Comparison of ENCODE assay signal across 19 cellular contexts in genomic region chr20:52056203-52057062, GRCh38.
DNase-seq lines count a peak whose midpoint lies in the region; ATAC-seq, FAIRE-seq and TF ChIP-seq lines count a peak whose summit lies in the region.
"Had no signal": no experiment of that assay in that cellular context is flagged by ENCODE, and none has a peak within 500 bp of the region (broad histone marks: within the 10 kb centered on the region; RNA-seq: fewer than 3 reads in every experiment).

No MANE protein-coding gene starts in this region.

- H3K27ac Mint-ChIP-seq in MCF 10A (ENCODE audit: low read depth, unreplicated experiment): peak overlapping the region; percentile 77
- H3K27ac Mint-ChIP-seq: activated naive CD8-positive, alpha-beta T cell; type B pancreatic cell had no signal

- H3K4me3 ChIP-seq in breast epithelium (no peak overlapping the region), psoas muscle (no peak overlapping the region)
- H3K4me3 ChIP-seq: dorsolateral prefrontal cortex, heart left ventricle, Peyer's patch had no signal

- CTCF ChIA-PET in MCF 10A (lab: Yijun Ruan, JAX): interaction anchor here (0.6 to 1.4 kb wide), 6 partner anchors 10 to 256 kb away, joined by 3 to 6 read pairs (median 4); no protein-coding TSS in a partner anchor

- H3K27ac ChIP-seq in breast epithelium (no peak overlapping the region), psoas muscle (no peak overlapping the region)
- H3K27ac ChIP-seq: dorsolateral prefrontal cortex, heart left ventricle, Peyer's patch had no signal

- no TSS peak for BruUV-seq in MCF 10A (replicated peaks; lab: Mats Ljungman, UMichigan)

- TF ChIP-seq CTCF in MCF 10A (IDR thresholded peaks at IDR 0.05; ENCODE audit: unreplicated experiment): no peak
- TF ChIP-seq CTCF in breast epithelium (IDR thresholded peaks at IDR 0.05): no peak
- no peak for TF ChIP-seq CTCF in psoas muscle (IDR thresholded peaks at IDR 0.05)

- no peaks in the 10 kb centered on the region for H3K27me3 ChIP-seq in breast epithelium
- H3K27me3 ChIP-seq in psoas muscle (ENCODE audit: insufficient read depth in 3 of 3, low read length in 2 of 3): no peaks in the 10 kb centered on the region
- H3K27me3 ChIP-seq: dorsolateral prefrontal cortex, heart left ventricle, Peyer's patch had no signal

- H3K9me3 ChIP-seq in breast epithelium: peaks cover 18 to 20% of the 10 kb centered on the region in 2 donors
- H3K9me3 ChIP-seq in psoas muscle: no peaks in the 10 kb centered on the region

- H3K36me3 Mint-ChIP-seq in MCF 10A (ENCODE audit: insufficient read depth, unreplicated experiment): peaks cover 4% of the 10 kb centered on the region

- peaks cover 7% of the 10 kb centered on the region for H3K9me3 Mint-ChIP-seq in MCF 10A (ENCODE audit: unreplicated experiment)

- FAIRE-seq in urothelium cell line (lab: Jason Lieb, UNC): no peak
- FAIRE-seq: A204.1, H1 had no signal

- no peak overlapping the region for H3K4me3 Mint-ChIP-seq in MCF 10A (ENCODE audit: unreplicated experiment)
- H3K4me3 Mint-ChIP-seq: activated naive CD8-positive, alpha-beta T cell; type B pancreatic cell had no signal

- H3K36me3 ChIP-seq in breast epithelium (no peaks in the 10 kb centered on the region), psoas muscle (ENCODE audit: insufficient read depth in 1 of 2, low read depth in 1 of 2) (no peaks in the 10 kb centered on the region)
- H3K36me3 ChIP-seq: heart left ventricle, Peyer's patch had no signal

- no peaks in the 10 kb centered on the region for H3K27me3 Mint-ChIP-seq in MCF 10A (ENCODE audit: insufficient read depth, unreplicated experiment)
- H3K27me3 Mint-ChIP-seq: activated naive CD8-positive, alpha-beta T cell; type B pancreatic cell had no signal

- ATAC-seq in SK-N-SH treated with all-trans-retinoic acid at 6 μM for 48 hours: peak; percentile 69
- no peak for ATAC-seq in psoas muscle
- ATAC-seq: heart left ventricle had no signal

- intact Hi-C loops in MCF 10A (cut with micrococcal nuclease) (no loop called here), breast epithelium (cut with DNase I; ENCODE audit: low total_unique reads) (no loop called here), psoas muscle (cut with DNase I) (loop anchor here in 1 of 2 donors (1.0 kb wide), 1 partner anchor 35 kb away; no protein-coding TSS in a partner anchor)

- no peak for TF ChIP-seq POLR2A in breast epithelium (IDR thresholded peaks at IDR 0.05)

- DNase-seq in MCF 10A (ENCODE audit: unreplicated experiment): peak; percentile 92
- no peak for DNase-seq in breast epithelium (ENCODE audit: low spot score in 2 of 2)
- DNase-seq in fibroblast of gingiva (ENCODE audit: low read depth): peak; percentile 43
- DNase-seq in urothelium cell line (ENCODE audit: low spot score): peak; percentile 74
- DNase-seq in HPDE6-E6E7 (ENCODE audit: extremely low spot score): no peak
- DNase-seq in NCI-H2029 (lab: John Stamatoyannopoulos, UW): no peak
- no peak for DNase-seq in psoas muscle
- DNase-seq: DMS79; dorsolateral prefrontal cortex; heart left ventricle; NCI-H1092; occipital lobe; Peyer's patch; stimulated activated CD8-positive, alpha-beta memory T cell treated with anti-CD3 and anti-CD28 coated beads, Interleukin-4, amount 100 ng/mL, for 48 hours had no signal

- H3K4me1 ChIP-seq in breast epithelium (no peaks in the 10 kb centered on the region), psoas muscle (no peaks in the 10 kb centered on the region)
- H3K4me1 ChIP-seq: Peyer's patch had no signal

- POLR2A ChIA-PET in MCF 10A (lab: Yijun Ruan, JAX): interaction anchor here (0.6 to 1.6 kb wide), 7 partner anchors 9 to 502 kb away, joined by 3 to 6 read pairs (median 3); no protein-coding TSS in a partner anchor

- H3K4me1 Mint-ChIP-seq in MCF 10A (ENCODE audit: insufficient read depth, unreplicated experiment): peaks cover 10% of the 10 kb centered on the region

TF ChIP-seq in SK-N-SH treated with all-trans-retinoic acid at 6 μM for 48 hours, 23 proteins besides CTCF, POLR2A, EP300 and RAD21:
- TF ChIP-seq ZFP30 (CRISPR knock-in tag; IDR thresholded peaks at IDR 0.05) (no peak), TCF4 (CRISPR knock-in tag; IDR thresholded peaks at IDR 0.05; ENCODE audit: borderline replicate concordance) (no peak), ESRRG (CRISPR knock-in tag; IDR thresholded peaks at IDR 0.05) (no peak), POU6F1 (CRISPR knock-in tag; IDR thresholded peaks at IDR 0.05; ENCODE audit: borderline replicate concordance, low read depth) (no peak), CSDC2 (CRISPR knock-in tag; IDR thresholded peaks at IDR 0.05) (no peak), OSR1 (CRISPR knock-in tag; IDR thresholded peaks at IDR 0.05) (no peak)

Comparison
In these comparisons a context has a peak if more than half of its experiments do, and no peak if none do; other contexts are left out.
1. DNase-seq: peak in MCF 10A (single experiment), fibroblast of gingiva (single experiment) and urothelium cell line (single experiment); none in breast epithelium (0 of 2), HPDE6-E6E7 (single experiment), NCI-H2029 (single experiment) and psoas muscle (0 of 2).